ENCODE assay signal across 14 cellular contexts in genomic region chr7:134827889-134828288, GRCh38. TPM values are rescaled to one million over a fixed set of nuclear protein-coding genes. Genes with fewer than 3 reads are reported as not detected.
DNase-seq lines count a peak whose midpoint lies in the region; ATAC-seq and TF ChIP-seq lines count a peak whose summit lies in the region.
"Had no signal": no experiment of that assay in that cellular context is flagged by ENCODE, and none has a peak within 500 bp of the region (broad histone marks: within the 10 kb centered on the region; RNA-seq: fewer than 3 reads in every experiment).

No MANE protein-coding gene starts in this region.

- ATAC-seq in body of pancreas (peak; percentile 30), right cardiac atrium (peak; percentile 78 to 89), HG02678 (IDR thresholded peaks at IDR 0.05; ENCODE audit: unreplicated experiment) (no peak), HG03045 (IDR thresholded peaks at IDR 0.05; ENCODE audit: unreplicated experiment) (no peak), HG03469 (IDR thresholded peaks at IDR 0.05; ENCODE audit: unreplicated experiment) (no peak)
- ATAC-seq: HCT116 had no signal

- no peak overlapping the region for H3K4me3 ChIP-seq in body of pancreas
- no peak overlapping the region for H3K4me3 ChIP-seq in right cardiac atrium (ENCODE audit: low read length)
- H3K4me3 ChIP-seq in skeletal muscle satellite cell (ENCODE audit: low read length), result peak overlapping the region; percentile 26
- no peak overlapping the region for H3K4me3 ChIP-seq in Caco-2 (ENCODE audit: low read depth, low read length)

- CTCF ChIA-PET in Caco-2 (lab: Charles Lee), result no interaction called here

- H3K27ac Mint-ChIP-seq in Caco-2 (ENCODE audit: unreplicated experiment), result no peak overlapping the region

- H3K27ac ChIP-seq in body of pancreas, result no peak overlapping the region
- peak overlapping the region; percentile 84 for H3K27ac ChIP-seq in right cardiac atrium (ENCODE audit: low read length)

- no peaks in the 10 kb centered on the region for H3K4me1 ChIP-seq in body of pancreas
- peaks cover 5% of the 10 kb centered on the region for H3K4me1 ChIP-seq in right cardiac atrium (ENCODE audit: control insufficient read depth, insufficient read depth, low read length)
- peaks cover 56% of the 10 kb centered on the region for H3K4me1 ChIP-seq in skeletal muscle satellite cell (ENCODE audit: control insufficient read depth, insufficient read depth, low read length)
- peaks cover 3% of the 10 kb centered on the region; the same call in 1 of the 2 replicates for H3K4me1 ChIP-seq in Caco-2

- H3K4me3 Mint-ChIP-seq in Caco-2 (ENCODE audit: unreplicated experiment), result no peak overlapping the region

- no peaks in the 10 kb centered on the region for H3K9me3 Mint-ChIP-seq in Caco-2 (ENCODE audit: unreplicated experiment)

- 65 to 81% methylated on average over 3 of the region's 3 CpGs for WGBS in body of pancreas, 2 donors
- WGBS in right cardiac atrium, result 43% methylated on average over 3 of the region's 3 CpGs

- no peak for TF ChIP-seq POLR2A in body of pancreas (IDR thresholded peaks at IDR 0.05)

- BruUV-seq in Caco-2 (replicated peaks; lab: Mats Ljungman, UMichigan), result no TSS peak

- H3K4me2 ChIP-seq in skeletal muscle satellite cell (ENCODE audit: low read length), result peak overlapping the region; percentile 59

- peak overlapping the region; percentile 77 for H3K9ac ChIP-seq in skeletal muscle satellite cell (ENCODE audit: low read depth, low read length)

- H3K27me3 Mint-ChIP-seq in Caco-2 (ENCODE audit: insufficient read depth, unreplicated experiment), result no peaks in the 10 kb centered on the region

- no peak for TF ChIP-seq CTCF in body of pancreas (IDR thresholded peaks at IDR 0.05)
- no peak for TF ChIP-seq CTCF in Caco-2 (IDR thresholded peaks at IDR 0.05; ENCODE audit: insufficient read depth in 1 of 2, low read depth in 1 of 2, low read length in 1 of 2, severe bottlenecking in 1 of 2, unreplicated experiment in 1 of 2)

- H3K36me3 ChIP-seq in body of pancreas (replicated peaks in 1 of 2; ENCODE audit: insufficient read depth in 1 of 2, low read depth in 2 of 2) (no peaks in the 10 kb centered on the region), skeletal muscle satellite cell (ENCODE audit: insufficient read depth, low read length) (peaks cover 2% of the 10 kb centered on the region), Caco-2 (ENCODE audit: control insufficient read depth, insufficient read depth, low read length) (no peaks in the 10 kb centered on the region)

- peaks cover 6% of the 10 kb centered on the region for H3K36me3 Mint-ChIP-seq in Caco-2 (ENCODE audit: insufficient read depth, unreplicated experiment)

- intact Hi-C loops in body of pancreas (cut with DNase I), result no loop called here
- intact Hi-C loops in right cardiac atrium (cut with DNase I), result no loop called here
- intact Hi-C loops in Caco-2 (cut with micrococcal nuclease; ENCODE audit: unreplicated experiment), result no loop called here

- H3K27me3 ChIP-seq in body of pancreas (no peaks in the 10 kb centered on the region), right cardiac atrium (ENCODE audit: control insufficient read depth, insufficient read depth) (no peaks in the 10 kb centered on the region), skeletal muscle satellite cell (ENCODE audit: control insufficient read depth, insufficient read depth, low read length) (no peaks in the 10 kb centered on the region), Caco-2 (replicated peaks; ENCODE audit: control insufficient read depth, insufficient read depth, low read length) (no peaks in the 10 kb centered on the region)

- no peaks in the 10 kb centered on the region for H3K9me3 ChIP-seq in body of pancreas
- no peaks in the 10 kb centered on the region for H3K9me3 ChIP-seq in right cardiac atrium (ENCODE audit: control insufficient read depth, low read length)
- no peaks in the 10 kb centered on the region for H3K9me3 ChIP-seq in skeletal muscle satellite cell (replicated peaks; ENCODE audit: low read length)
- no peaks in the 10 kb centered on the region for H3K9me3 ChIP-seq in Caco-2

- peak; percentile 31 for DNase-seq in AG20443 (ENCODE audit: low spot score)
- no peak for DNase-seq in body of pancreas
- no peak for DNase-seq in right cardiac atrium
- no peak for DNase-seq in Caco-2
- DNase-seq: activated CD4-positive, alpha-beta T cell treated with anti-CD3 and anti-CD28 coated beads for 4 hours; cerebellar nuclear complex; DND-41; NCI-H2081 treated with DMSO at 0.1 percent for 48 hours; occipital lobe had no signal

- POLR2A ChIA-PET in Caco-2 (lab: Charles Lee), result no interaction called here

- H3K4me1 Mint-ChIP-seq in Caco-2 (ENCODE audit: low read depth, unreplicated experiment), result peaks cover 12% of the 10 kb centered on the region

RNA-seq across cellular contexts. Expression of gene CALD1, which starts 48.5 kb away (rescaled TPM):
- total RNA-seq in body of pancreas (10 to 100 TPM; 57.0 to 72.6 TPM), right cardiac atrium (100 to 1,000 TPM; 127 to 214 (median 137) TPM), Caco-2 (2022) (140 and 155 TPM in 2 replicates)
- polyA plus RNA-seq in right cardiac atrium, result 93.9 TPM
- total RNA-seq in skeletal muscle satellite cell (2012; rRNA removed), result 101 and 103 TPM in 2 replicates

Comparison
In these comparisons a context has a peak if more than half of its experiments do, and no peak if none do; other contexts are left out.
1. ATAC-seq: peak in body of pancreas (single experiment) and right cardiac atrium (2 of 2); none in HG02678 (single experiment), HG03045 (single experiment) and HG03469 (single experiment).